ENCODE assay signal across 1 cellular context in genomic region chr11:134170177-134170908, GRCh38.
TF ChIP-seq lines count a peak whose summit lies in the region.

No MANE protein-coding gene starts in this region.

TF ChIP-seq in IMR-90, 13 proteins besides CTCF, POLR2A, EP300 and RAD21:
- TF ChIP-seq MAZ (IDR thresholded peaks at IDR 0.05; ENCODE audit: borderline replicate concordance, low read depth, low read length) (no peak), MAFK (IDR thresholded peaks at IDR 0.05; ENCODE audit: low read depth, low read length) (no peak), SMC3 (IDR thresholded peaks at IDR 0.05; ENCODE audit: low read depth, low read length) (no peak), NFE2L2 (IDR thresholded peaks at IDR 0.05; ENCODE audit: low read depth, low read length) (no peak)
TF ChIP-seq in IMR-90: peak in this region for 0.
